In the genomic region with DNA sequence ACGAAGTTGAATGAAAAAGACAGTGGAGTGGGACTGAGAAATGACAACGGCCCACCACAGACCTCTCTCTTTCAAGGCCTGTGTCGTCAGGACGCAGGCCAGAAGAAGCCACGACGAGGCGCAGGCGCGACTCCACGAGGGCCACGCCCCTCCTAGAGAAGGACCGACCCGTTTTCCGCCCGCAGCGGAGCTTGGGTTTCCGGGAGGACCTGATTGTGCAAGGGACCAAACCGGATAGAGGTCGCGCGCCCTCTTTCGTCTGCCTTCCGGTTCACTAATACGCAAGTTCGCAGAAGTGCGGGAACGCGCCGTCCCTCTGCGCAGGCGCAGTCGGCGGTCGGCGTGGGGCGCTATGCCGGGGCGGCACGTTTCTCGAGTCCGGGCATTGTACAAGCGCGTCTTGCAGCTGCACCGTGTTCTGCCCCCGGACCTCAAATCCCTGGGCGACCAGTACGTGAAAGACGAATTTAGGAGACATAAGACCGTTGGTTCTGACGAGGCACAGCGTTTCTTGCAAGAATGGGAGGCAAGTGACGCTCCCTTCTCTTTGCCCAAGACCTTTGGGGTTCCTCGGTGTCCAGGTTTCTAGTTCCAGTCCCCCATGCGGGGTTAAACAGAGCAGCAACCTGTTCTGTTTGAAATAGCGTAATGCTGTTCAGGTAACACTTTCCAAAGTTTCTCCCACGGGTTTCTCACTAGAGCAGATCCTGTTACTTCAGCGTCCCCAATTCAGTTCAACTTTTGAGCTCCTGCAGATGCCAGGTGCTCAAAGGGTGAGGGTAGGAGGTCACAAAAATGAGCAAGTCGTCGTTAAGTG, we compare ENCODE assay signal across 8 cellular contexts. TPM values are rescaled to one million over a fixed set of nuclear protein-coding genes. Genes with fewer than 3 reads are reported as not detected.
A peak's percentile ranks its signal among the peaks of the same experiment; 100 is the strongest.
DNase-seq lines count a peak whose midpoint lies in the region; ATAC-seq and TF ChIP-seq lines count a peak whose summit lies in the region.

A gene (plus strand): TSS at position 327 of the 817 bp plus-strand sequence. CDS start 26 bp downstream, at position 353.

- peaks cover 9% of the 10 kb centered on the region for H3K27me3 Mint-ChIP-seq in CD4-positive, CD25-positive, alpha-beta regulatory T cell

- peaks cover 30 to 57% (median 37%) of the 10 kb centered on the region in 4 donors for H3K4me1 Mint-ChIP-seq in CD4-positive, CD25-positive, alpha-beta regulatory T cell

- H3K36me3 Mint-ChIP-seq in CD4-positive, CD25-positive, alpha-beta regulatory T cell, result peaks cover 6% of the 10 kb centered on the region

- H3K4me3 Mint-ChIP-seq in CD4-positive, CD25-positive, alpha-beta regulatory T cell, result peak within 1 kb of the TSS; percentile 94 to 97 (median 96)

- peak within 1 kb of the TSS; percentile 73 for H3K27ac ChIP-seq in CD4-positive, CD25-positive, alpha-beta regulatory T cell (ENCODE audit: insufficient read depth, low read length, poor library complexity, severe bottlenecking)
- peak within 1 kb of the TSS; percentile 82 to 86 for H3K27ac ChIP-seq in liver (ENCODE audit: low read depth in 1 of 2, low read length in 2 of 2)

- H3K9ac ChIP-seq in liver (ENCODE audit: low read depth in 1 of 2, low read length in 2 of 2), result peak within 1 kb of the TSS; percentile 85 to 93

- no peaks in the 10 kb centered on the region for H3K36me3 ChIP-seq in CD4-positive, CD25-positive, alpha-beta regulatory T cell (ENCODE audit: control insufficient read depth, insufficient read depth, low read length)
- H3K36me3 ChIP-seq in liver (ENCODE audit: control insufficient read depth in 4 of 4, insufficient read depth in 3 of 4, low read depth in 1 of 4, low read length in 3 of 4), result no peaks in the 10 kb centered on the region

- H3K4me1 ChIP-seq in CD4-positive, CD25-positive, alpha-beta regulatory T cell (ENCODE audit: control insufficient read depth, insufficient read depth, low read length, poor library complexity, severe bottlenecking), result peaks cover 16% of the 10 kb centered on the region
- peaks cover 2 to 17% (median 10%) of the 10 kb centered on the region in 4 donors for H3K4me1 ChIP-seq in liver (ENCODE audit: control insufficient read depth in 4 of 4, insufficient read depth in 4 of 4, low read length in 3 of 4)

- no peak for TF ChIP-seq CTCF in liver (IDR thresholded peaks at IDR 0.05; ENCODE audit: low read depth, low read length, missing input control)

- H3K27me3 ChIP-seq in CD4-positive, CD25-positive, alpha-beta regulatory T cell (ENCODE audit: control insufficient read depth, insufficient read depth, low read length), result no peaks in the 10 kb centered on the region
- peaks cover 0 to 4% (median 0%) of the 10 kb centered on the region in 4 donors for H3K27me3 ChIP-seq in liver (ENCODE audit: control insufficient read depth in 4 of 4, insufficient read depth in 4 of 4, low read length in 3 of 4)

- WGBS in liver, result under 1% methylated on average over 59 of the region's 59 CpGs

- H3K27ac Mint-ChIP-seq in CD4-positive, CD25-positive, alpha-beta regulatory T cell, result peak within 1 kb of the TSS; percentile 91 to 97 (median 96)

- H3K9me3 Mint-ChIP-seq in CD4-positive, CD25-positive, alpha-beta regulatory T cell, result peaks cover 0 to 7% (median 2%) of the 10 kb centered on the region in 7 donors

- peak; percentile 95 for ATAC-seq in CD4-positive, CD25-positive, alpha-beta regulatory T cell (ENCODE audit: low read depth in 2 of 2)
- ATAC-seq in GM19395 (IDR thresholded peaks at IDR 0.05; ENCODE audit: unreplicated experiment) (peak; percentile 94), HG03565 (IDR thresholded peaks at IDR 0.05; ENCODE audit: unreplicated experiment) (peak; percentile 91)

- peak; percentile 94 to 99 (median 98) for DNase-seq in CD4-positive, CD25-positive, alpha-beta regulatory T cell
- DNase-seq in NCI-H774 (lab: John Stamatoyannopoulos, UW) (peak; percentile 98), dermis blood vessel endothelial cell (peak; percentile 93)
- peak; percentile 97 to 98 for DNase-seq in activated CD4-positive, alpha-beta T cell treated with anti-CD3 and anti-CD28 coated beads, Interleukin-2, amount 50 U/mL, for 4 hours
- peak; percentile 99 for DNase-seq in stimulated activated CD4-positive, alpha-beta T cell treated with anti-CD3 and anti-CD28 coated beads, Interleukin-4, amount 100 ng/mL, for 24 hours

- TF ChIP-seq RAD21 in liver (IDR thresholded peaks at IDR 0.05), result peak in 1 of 2 donors; percentile 17

- H3K9me3 ChIP-seq in CD4-positive, CD25-positive, alpha-beta regulatory T cell (ENCODE audit: control insufficient read depth in 2 of 2, low read length in 2 of 2), result no peaks in the 10 kb centered on the region
- no peaks in the 10 kb centered on the region for H3K9me3 ChIP-seq in liver (ENCODE audit: control insufficient read depth in 4 of 4, low read length in 3 of 4)

- peak within 1 kb of the TSS; percentile 98 for H3K4me3 ChIP-seq in CD4-positive, CD25-positive, alpha-beta regulatory T cell (ENCODE audit: low read depth, low read length)
- H3K4me3 ChIP-seq in liver (ENCODE audit: low read depth in 1 of 3, low read length in 3 of 3), result peak within 1 kb of the TSS; percentile 73 to 98 (median 85)

TF ChIP-seq in liver, 16 proteins besides CTCF, POLR2A, EP300 and RAD21:
- TF ChIP-seq EGR1 (IDR thresholded peaks at IDR 0.05; ENCODE audit: low read depth in 2 of 2), result peak; percentile 40 to 72
- TF ChIP-seq FOXA1 (IDR thresholded peaks at IDR 0.05), result no peak
- TF ChIP-seq, protein P1, sequence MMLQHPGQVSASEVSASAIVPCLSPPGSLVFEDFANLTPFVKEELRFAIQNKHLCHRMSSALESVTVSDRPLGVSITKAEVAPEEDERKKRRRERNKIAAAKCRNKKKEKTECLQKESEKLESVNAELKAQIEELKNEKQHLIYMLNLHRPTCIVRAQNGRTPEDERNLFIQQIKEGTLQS (IDR thresholded peaks at IDR 0.05), result no peak
- TF ChIP-seq SP1 (IDR thresholded peaks at IDR 0.05), result peak; percentile 85
- TF ChIP-seq, protein P2, sequence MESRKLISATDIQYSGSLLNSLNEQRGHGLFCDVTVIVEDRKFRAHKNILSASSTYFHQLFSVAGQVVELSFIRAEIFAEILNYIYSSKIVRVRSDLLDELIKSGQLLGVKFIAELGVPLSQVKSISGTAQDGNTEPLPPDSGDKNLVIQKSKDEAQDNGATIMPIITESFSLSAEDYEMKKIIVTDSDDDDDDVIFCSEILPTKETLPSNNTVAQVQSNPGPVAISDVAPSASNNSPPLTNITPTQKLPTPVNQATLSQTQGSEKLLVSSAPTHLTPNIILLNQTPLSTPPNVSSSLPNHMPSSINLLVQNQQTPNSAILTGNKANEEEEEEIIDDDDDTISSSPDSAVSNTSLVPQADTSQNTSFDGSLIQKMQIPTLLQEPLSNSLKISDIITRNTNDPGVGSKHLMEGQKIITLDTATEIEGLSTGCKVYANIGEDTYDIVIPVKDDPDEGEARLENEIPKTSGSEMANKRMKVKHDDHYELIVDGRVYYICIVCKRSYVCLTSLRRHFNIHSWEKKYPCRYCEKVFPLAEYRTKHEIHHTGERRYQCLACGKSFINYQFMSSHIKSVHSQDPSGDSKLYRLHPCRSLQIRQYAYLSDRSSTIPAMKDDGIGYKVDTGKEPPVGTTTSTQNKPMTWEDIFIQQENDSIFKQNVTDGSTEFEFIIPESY (IDR thresholded peaks at IDR 0.05), result peak; percentile 59
- TF ChIP-seq YY1 (IDR thresholded peaks at IDR 0.05), result peak; percentile 91
- no peak for TF ChIP-seq HNF4G (IDR thresholded peaks at IDR 0.05)
- peak; percentile 94 to 98 for TF ChIP-seq GABPA (IDR thresholded peaks at IDR 0.05 in 1 of 2, conservative IDR thresholded peaks at IDR 0.05 in 1 of 2)
- TF ChIP-seq HNF4A (conservative IDR thresholded peaks at IDR 0.05), result peak in 1 of 2 donors; percentile 63
- peak; percentile 63 for TF ChIP-seq TAF1 (conservative IDR thresholded peaks at IDR 0.05)
- TF ChIP-seq RXRA (IDR thresholded peaks at IDR 0.05), result peak; percentile 74 to 96
- TF ChIP-seq, protein P3, sequence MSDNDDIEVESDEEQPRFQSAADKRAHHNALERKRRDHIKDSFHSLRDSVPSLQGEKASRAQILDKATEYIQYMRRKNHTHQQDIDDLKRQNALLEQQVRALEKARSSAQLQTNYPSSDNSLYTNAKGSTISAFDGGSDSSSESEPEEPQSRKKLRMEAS (IDR thresholded peaks at IDR 0.05), result peak; percentile 96
- no peak for TF ChIP-seq FOXA2 (IDR thresholded peaks at IDR 0.05)
- peak in 1 of 2 donors; percentile 10 for TF ChIP-seq JUND (IDR thresholded peaks at IDR 0.05)
- TF ChIP-seq, protein P4, sequence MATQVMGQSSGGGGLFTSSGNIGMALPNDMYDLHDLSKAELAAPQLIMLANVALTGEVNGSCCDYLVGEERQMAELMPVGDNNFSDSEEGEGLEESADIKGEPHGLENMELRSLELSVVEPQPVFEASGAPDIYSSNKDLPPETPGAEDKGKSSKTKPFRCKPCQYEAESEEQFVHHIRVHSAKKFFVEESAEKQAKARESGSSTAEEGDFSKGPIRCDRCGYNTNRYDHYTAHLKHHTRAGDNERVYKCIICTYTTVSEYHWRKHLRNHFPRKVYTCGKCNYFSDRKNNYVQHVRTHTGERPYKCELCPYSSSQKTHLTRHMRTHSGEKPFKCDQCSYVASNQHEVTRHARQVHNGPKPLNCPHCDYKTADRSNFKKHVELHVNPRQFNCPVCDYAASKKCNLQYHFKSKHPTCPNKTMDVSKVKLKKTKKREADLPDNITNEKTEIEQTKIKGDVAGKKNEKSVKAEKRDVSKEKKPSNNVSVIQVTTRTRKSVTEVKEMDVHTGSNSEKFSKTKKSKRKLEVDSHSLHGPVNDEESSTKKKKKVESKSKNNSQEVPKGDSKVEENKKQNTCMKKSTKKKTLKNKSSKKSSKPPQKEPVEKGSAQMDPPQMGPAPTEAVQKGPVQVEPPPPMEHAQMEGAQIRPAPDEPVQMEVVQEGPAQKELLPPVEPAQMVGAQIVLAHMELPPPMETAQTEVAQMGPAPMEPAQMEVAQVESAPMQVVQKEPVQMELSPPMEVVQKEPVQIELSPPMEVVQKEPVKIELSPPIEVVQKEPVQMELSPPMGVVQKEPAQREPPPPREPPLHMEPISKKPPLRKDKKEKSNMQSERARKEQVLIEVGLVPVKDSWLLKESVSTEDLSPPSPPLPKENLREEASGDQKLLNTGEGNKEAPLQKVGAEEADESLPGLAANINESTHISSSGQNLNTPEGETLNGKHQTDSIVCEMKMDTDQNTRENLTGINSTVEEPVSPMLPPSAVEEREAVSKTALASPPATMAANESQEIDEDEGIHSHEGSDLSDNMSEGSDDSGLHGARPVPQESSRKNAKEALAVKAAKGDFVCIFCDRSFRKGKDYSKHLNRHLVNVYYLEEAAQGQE (IDR thresholded peaks at IDR 0.05), result peak; percentile 51
- peak; percentile 91 for TF ChIP-seq NR2F2 (IDR thresholded peaks at IDR 0.05)

RNA-seq across cellular contexts. Expression of the gene that starts here (rescaled TPM):
- total RNA-seq in CD4-positive, CD25-positive, alpha-beta regulatory T cell, result 9.8 TPM
- polyA plus RNA-seq in CD4-positive, CD25-positive, alpha-beta regulatory T cell, result 10 to 100 TPM; 33.7 to 50.9 (median 41.1) TPM
- total RNA-seq in dermis blood vessel endothelial cell (1.4 and 8.0 TPM in 2 replicates), liver (1 to 10 TPM; 8.6 to 9.9 TPM)
- polyA plus RNA-seq in liver, result 10 to 100 TPM; 11.0 to 34.1 TPM

Comparison
In these comparisons a context has a peak if more than half of its experiments do, and no peak if none do; other contexts are left out.
1. Peak in every context shown above with its lines: DNase-seq, ATAC-seq, H3K4me3 ChIP-seq and H3K27ac ChIP-seq.